ENCODE assay signal across 1 cellular context in the genomic region with DNA sequence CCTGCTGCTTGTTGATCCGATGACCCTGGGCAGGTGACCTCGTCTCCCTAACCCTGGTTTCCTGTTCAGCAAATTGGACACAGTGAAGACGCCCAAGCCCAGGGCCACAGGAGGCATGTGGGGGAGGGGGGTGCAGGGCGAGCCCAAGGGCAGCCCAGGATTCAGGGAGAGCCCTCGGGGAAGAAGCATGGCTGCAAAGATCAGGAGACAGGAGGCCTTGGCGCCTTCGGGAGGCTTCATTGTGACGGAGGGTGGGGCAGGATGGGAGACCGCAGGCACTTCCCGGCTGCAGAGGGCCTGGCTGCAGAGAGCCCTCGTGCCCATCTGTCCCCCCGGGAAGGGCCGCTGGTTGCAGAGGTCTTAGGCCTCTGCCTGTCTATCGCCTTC.
TF ChIP-seq lines count a peak whose summit lies in the region.

No MANE protein-coding gene starts in this region.

TF ChIP-seq in GM23338, 12 proteins besides CTCF, POLR2A, EP300 and RAD21 (continued from another document):
- TF ChIP-seq, protein P1, sequence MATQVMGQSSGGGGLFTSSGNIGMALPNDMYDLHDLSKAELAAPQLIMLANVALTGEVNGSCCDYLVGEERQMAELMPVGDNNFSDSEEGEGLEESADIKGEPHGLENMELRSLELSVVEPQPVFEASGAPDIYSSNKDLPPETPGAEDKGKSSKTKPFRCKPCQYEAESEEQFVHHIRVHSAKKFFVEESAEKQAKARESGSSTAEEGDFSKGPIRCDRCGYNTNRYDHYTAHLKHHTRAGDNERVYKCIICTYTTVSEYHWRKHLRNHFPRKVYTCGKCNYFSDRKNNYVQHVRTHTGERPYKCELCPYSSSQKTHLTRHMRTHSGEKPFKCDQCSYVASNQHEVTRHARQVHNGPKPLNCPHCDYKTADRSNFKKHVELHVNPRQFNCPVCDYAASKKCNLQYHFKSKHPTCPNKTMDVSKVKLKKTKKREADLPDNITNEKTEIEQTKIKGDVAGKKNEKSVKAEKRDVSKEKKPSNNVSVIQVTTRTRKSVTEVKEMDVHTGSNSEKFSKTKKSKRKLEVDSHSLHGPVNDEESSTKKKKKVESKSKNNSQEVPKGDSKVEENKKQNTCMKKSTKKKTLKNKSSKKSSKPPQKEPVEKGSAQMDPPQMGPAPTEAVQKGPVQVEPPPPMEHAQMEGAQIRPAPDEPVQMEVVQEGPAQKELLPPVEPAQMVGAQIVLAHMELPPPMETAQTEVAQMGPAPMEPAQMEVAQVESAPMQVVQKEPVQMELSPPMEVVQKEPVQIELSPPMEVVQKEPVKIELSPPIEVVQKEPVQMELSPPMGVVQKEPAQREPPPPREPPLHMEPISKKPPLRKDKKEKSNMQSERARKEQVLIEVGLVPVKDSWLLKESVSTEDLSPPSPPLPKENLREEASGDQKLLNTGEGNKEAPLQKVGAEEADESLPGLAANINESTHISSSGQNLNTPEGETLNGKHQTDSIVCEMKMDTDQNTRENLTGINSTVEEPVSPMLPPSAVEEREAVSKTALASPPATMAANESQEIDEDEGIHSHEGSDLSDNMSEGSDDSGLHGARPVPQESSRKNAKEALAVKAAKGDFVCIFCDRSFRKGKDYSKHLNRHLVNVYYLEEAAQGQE (IDR thresholded peaks at IDR 0.05; ENCODE audit: unreplicated experiment), result no peak
- no peak for TF ChIP-seq EZH2 (IDR thresholded peaks at IDR 0.05; ENCODE audit: low read depth, unreplicated experiment)
